ENCODE assay signal across 14 cellular contexts in genomic region chr3:169186596-169186995, GRCh38.
DNase-seq lines count a peak whose midpoint lies in the region; ATAC-seq and TF ChIP-seq lines count a peak whose summit lies in the region.
"Had no signal": no experiment of that assay in that cellular context is flagged by ENCODE, and none has a peak within 500 bp of the region (broad histone marks: within the 10 kb centered on the region; RNA-seq: fewer than 3 reads in every experiment).

No MANE protein-coding gene starts in this region.

- H4K20me1 ChIP-seq in GM23338 (replicated peaks; ENCODE audit: insufficient read depth) = no peaks in the 10 kb centered on the region

- TF ChIP-seq CTCF in retinal pigment epithelial cell (conservative IDR thresholded peaks at IDR 0.05; ENCODE audit: low read depth, low read length) (no peak), GM23338 (conservative IDR thresholded peaks at IDR 0.05; ENCODE audit: low read depth in 2 of 2) (no peak)

- no peaks in the 10 kb centered on the region for H3K27me3 ChIP-seq in GM23338 (ENCODE audit: insufficient read depth)

- no peak overlapping the region for H3K27ac Mint-ChIP-seq in activated T-helper 17 cell treated with anti-CD3 and anti-CD28 coated beads, Interleukin-2, amount 50 U/mL, for 72 hours
- H3K27ac Mint-ChIP-seq in GM23338 = no peak overlapping the region
- H3K27ac Mint-ChIP-seq: B cell; CD4-positive, alpha-beta T cell had no signal

- no peak overlapping the region for H2AFZ ChIP-seq in GM23338
- H2AFZ ChIP-seq: GM23248 had no signal

- no peaks in the 10 kb centered on the region for H3K4me1 ChIP-seq in GM23338 (ENCODE audit: insufficient read depth)

- no peak overlapping the region for H3K4me3 ChIP-seq in retinal pigment epithelial cell (ENCODE audit: low read length)
- H3K4me3 ChIP-seq in GM23338 = no peak overlapping the region
- H3K4me3 ChIP-seq: GM12878, GM23248 had no signal

- H3K36me3 ChIP-seq in GM23338 (ENCODE audit: insufficient read depth) = no peaks in the 10 kb centered on the region

- H3F3A ChIP-seq in GM23338 (replicated peaks; ENCODE audit: low read depth) = no peaks in the 10 kb centered on the region

- peaks cover 5% of the 10 kb centered on the region for H3K27me3 Mint-ChIP-seq in activated T-helper 17 cell treated with anti-CD3 and anti-CD28 coated beads, Interleukin-2, amount 50 U/mL, for 72 hours
- peaks cover 7% of the 10 kb centered on the region for H3K27me3 Mint-ChIP-seq in GM23338 (ENCODE audit: insufficient read depth, low read depth, poor library complexity)

- no peaks in the 10 kb centered on the region for H3K36me3 Mint-ChIP-seq in activated T-helper 17 cell treated with anti-CD3 and anti-CD28 coated beads, Interleukin-2, amount 50 U/mL, for 72 hours (ENCODE audit: low read depth)
- no peaks in the 10 kb centered on the region for H3K36me3 Mint-ChIP-seq in GM23338 (ENCODE audit: low read depth)

- peak; percentile 14 for ATAC-seq in activated T-helper 17 cell treated with anti-CD3 and anti-CD28 coated beads, Interleukin-2, amount 50 U/mL, for 72 hours (replicated peaks)
- ATAC-seq in GM23338 = no peak
- ATAC-seq: GM12878 had no signal

- no peak overlapping the region for H3K4me2 ChIP-seq in GM23338

- in situ Hi-C loops in Caki2 (cut with HindIII; ENCODE audit: low pct_unique_long_range_greater_than_20kb, low sequenced_read_pairs) = no loop called here

- no peak overlapping the region for H3K4me3 Mint-ChIP-seq in activated T-helper 17 cell treated with anti-CD3 and anti-CD28 coated beads, Interleukin-2, amount 50 U/mL, for 72 hours
- no peak overlapping the region for H3K4me3 Mint-ChIP-seq in GM23338
- H3K4me3 Mint-ChIP-seq: B cell; CD4-positive, alpha-beta T cell had no signal

- no peaks in the 10 kb centered on the region for H3K4me1 Mint-ChIP-seq in activated T-helper 17 cell treated with anti-CD3 and anti-CD28 coated beads, Interleukin-2, amount 50 U/mL, for 72 hours
- no peaks in the 10 kb centered on the region for H3K4me1 Mint-ChIP-seq in GM23338
- H3K4me1 Mint-ChIP-seq: B cell had no signal

- no peaks in the 10 kb centered on the region for H3K79me2 ChIP-seq in GM23338 (replicated peaks; ENCODE audit: insufficient read depth)

- no peak overlapping the region for H3K27ac ChIP-seq in GM23338 (ENCODE audit: low read depth)
- H3K27ac ChIP-seq: GM23248 had no signal

- no peaks in the 10 kb centered on the region for H3K9me2 ChIP-seq in GM23338 (ENCODE audit: insufficient read depth)

- no peaks in the 10 kb centered on the region for H3K9me3 Mint-ChIP-seq in activated T-helper 17 cell treated with anti-CD3 and anti-CD28 coated beads, Interleukin-2, amount 50 U/mL, for 72 hours
- no peaks in the 10 kb centered on the region; the same call in 2 of the 3 replicates for H3K9me3 Mint-ChIP-seq in GM23338
- H3K9me3 Mint-ChIP-seq: CD4-positive, alpha-beta T cell had no signal

- DNase-seq in Caki2 (ENCODE audit: low read depth) (peak; percentile 74), glomerular visceral epithelial cell (ENCODE audit: extremely low spot score) (peak; percentile 5), retinal pigment epithelial cell (ENCODE audit: low read depth) (peak; percentile 39), T-helper 1 cell (no peak), GM23338 (ENCODE audit: low spot score) (no peak), cortex of kidney (lab: John Stamatoyannopoulos, UW) (no peak)
- DNase-seq: C1 segment of cervical spinal cord; CD4-positive, alpha-beta T cell; DMS79; GM23248; H7 had no signal

TF ChIP-seq in GM23338, 12 proteins besides CTCF, POLR2A, EP300 and RAD21:
- no peak for TF ChIP-seq NANOG (IDR thresholded peaks at IDR 0.05; ENCODE audit: borderline replicate concordance)
- TF ChIP-seq ZNF462 (CRISPR knock-in tag; IDR thresholded peaks at IDR 0.05) = no peak
- TF ChIP-seq, protein P1, sequence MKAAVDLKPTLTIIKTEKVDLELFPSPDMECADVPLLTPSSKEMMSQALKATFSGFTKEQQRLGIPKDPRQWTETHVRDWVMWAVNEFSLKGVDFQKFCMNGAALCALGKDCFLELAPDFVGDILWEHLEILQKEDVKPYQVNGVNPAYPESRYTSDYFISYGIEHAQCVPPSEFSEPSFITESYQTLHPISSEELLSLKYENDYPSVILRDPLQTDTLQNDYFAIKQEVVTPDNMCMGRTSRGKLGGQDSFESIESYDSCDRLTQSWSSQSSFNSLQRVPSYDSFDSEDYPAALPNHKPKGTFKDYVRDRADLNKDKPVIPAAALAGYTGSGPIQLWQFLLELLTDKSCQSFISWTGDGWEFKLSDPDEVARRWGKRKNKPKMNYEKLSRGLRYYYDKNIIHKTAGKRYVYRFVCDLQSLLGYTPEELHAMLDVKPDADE (IDR thresholded peaks at IDR 0.05) = no peak

Comparison
In these comparisons a context has a peak if more than half of its experiments do, and no peak if none do; other contexts are left out.
1. DNase-seq: peak in Caki2 (single experiment), glomerular visceral epithelial cell (single experiment) and retinal pigment epithelial cell (single experiment); none in T-helper 1 cell (0 of 5), GM23338 (single experiment) and cortex of kidney (single experiment).